Comparison of ENCODE assay signal across 9 cellular contexts in the genomic region with DNA sequence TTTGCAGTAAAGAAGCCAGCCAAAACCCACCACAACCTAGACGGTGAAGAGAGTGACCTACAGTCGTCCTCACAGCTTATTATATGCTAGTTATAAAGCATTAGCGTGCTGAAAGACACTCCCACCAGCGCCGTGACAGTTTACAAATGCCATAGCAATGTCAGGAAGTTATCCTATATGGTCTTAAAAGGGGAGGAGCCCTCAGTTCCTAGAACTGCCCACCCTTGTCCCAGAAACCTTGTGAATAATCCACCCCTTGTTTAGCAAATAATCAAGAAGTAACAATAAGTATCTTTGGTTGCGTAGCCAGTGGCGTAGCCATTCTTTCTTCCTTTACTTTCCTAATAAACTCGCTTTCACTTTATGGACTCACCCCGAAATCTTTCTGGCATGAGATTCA.
DNase-seq lines count a peak whose midpoint lies in the region; ATAC-seq and TF ChIP-seq lines count a peak whose summit lies in the region.
"Had no signal": no experiment of that assay in that cellular context is flagged by ENCODE, and none has a peak within 500 bp of the region (broad histone marks: within the 10 kb centered on the region; RNA-seq: fewer than 3 reads in every experiment).

No MANE protein-coding gene starts in this region.

- peak overlapping the region in 1 of 2 donors; percentile 7 for H3K4me3 ChIP-seq in left lung

- no peak for ATAC-seq in CD4-positive, alpha-beta T cell (ENCODE audit: poor library complexity)
- ATAC-seq in GM21723 (IDR thresholded peaks at IDR 0.05; ENCODE audit: unreplicated experiment) = peak; percentile 24
- no peak for ATAC-seq in central memory CD8-positive, alpha-beta T cell (replicated peaks; ENCODE audit: extremely low read depth, poor library complexity, severe bottlenecking)
- no peak for ATAC-seq in naive B cell (ENCODE audit: low read depth in 2 of 2)
- no peak for ATAC-seq in left lung
- ATAC-seq in HG03457 (IDR thresholded peaks at IDR 0.05; ENCODE audit: unreplicated experiment) = no peak
- no peak for ATAC-seq in GM18502 (IDR thresholded peaks at IDR 0.05; ENCODE audit: poor library complexity, unreplicated experiment)

- H3K4me1 ChIP-seq in left lung = no peaks in the 10 kb centered on the region

- H3K4me3 Mint-ChIP-seq in CD4-positive, alpha-beta T cell = peak overlapping the region; percentile 68
- peak overlapping the region; percentile 17 for H3K4me3 Mint-ChIP-seq in central memory CD8-positive, alpha-beta T cell
- peak overlapping the region; percentile 55 to 84 (median 76) for H3K4me3 Mint-ChIP-seq in naive B cell

- H3K4me1 Mint-ChIP-seq in CD4-positive, alpha-beta T cell (ENCODE audit: low read depth) = no peaks in the 10 kb centered on the region
- no peaks in the 10 kb centered on the region for H3K4me1 Mint-ChIP-seq in central memory CD8-positive, alpha-beta T cell
- H3K4me1 Mint-ChIP-seq in naive B cell = peaks cover 0 to 12% (median 10%) of the 10 kb centered on the region in 3 donors

- no peak overlapping the region for H3K27ac Mint-ChIP-seq in CD4-positive, alpha-beta T cell
- no peak overlapping the region for H3K27ac Mint-ChIP-seq in central memory CD8-positive, alpha-beta T cell (ENCODE audit: low read depth)
- H3K27ac Mint-ChIP-seq in naive B cell = peak overlapping the region in 3 of 6 donors; percentile 3 to 68 (median 47)

- H3K27ac ChIP-seq in CD4-positive, alpha-beta T cell (ENCODE audit: low read depth, low read length) = no peak overlapping the region
- H3K27ac ChIP-seq in left lung = no peak overlapping the region

- DNase-seq in CD4-positive, alpha-beta T cell = no peak
- no peak for DNase-seq in central memory CD8-positive, alpha-beta T cell (ENCODE audit: low spot score in 2 of 2)
- DNase-seq in naive B cell (no peak), left lung (no peak), NCI-H2196 treated with DMSO at 0.1 percent for 48 hours (lab: John Stamatoyannopoulos, UW; ENCODE audit: unreplicated experiment) (no peak)
- DNase-seq: anterior cingulate cortex had no signal

- no peaks in the 10 kb centered on the region for H3K36me3 Mint-ChIP-seq in CD4-positive, alpha-beta T cell (ENCODE audit: low read depth)
- peaks cover 2% of the 10 kb centered on the region for H3K36me3 Mint-ChIP-seq in central memory CD8-positive, alpha-beta T cell (ENCODE audit: insufficient read depth)
- H3K36me3 Mint-ChIP-seq in naive B cell = no peaks in the 10 kb centered on the region

- intact Hi-C loops in CD4-positive, alpha-beta T cell (cut with DNase I, micrococcal nuclease) = no loop called here
- intact Hi-C loops in left lung (cut with DNase I) = no loop called here

- POLR2A ChIA-PET in CD4-positive, alpha-beta T cell (lab: Charles Lee) = no interaction called here

- no peaks in the 10 kb centered on the region for H3K27me3 ChIP-seq in CD4-positive, alpha-beta T cell (ENCODE audit: control insufficient read depth, insufficient read depth, low read length)
- no peaks in the 10 kb centered on the region for H3K27me3 ChIP-seq in left lung

- no peaks in the 10 kb centered on the region for H3K9me3 ChIP-seq in CD4-positive, alpha-beta T cell (ENCODE audit: control insufficient read depth, low read length)
- H3K9me3 ChIP-seq in left lung = no peaks in the 10 kb centered on the region

- no peaks in the 10 kb centered on the region for H3K36me3 ChIP-seq in left lung

- no peak for TF ChIP-seq CTCF in CD4-positive, alpha-beta T cell (IDR thresholded peaks at IDR 0.05)
- no peak for TF ChIP-seq CTCF in left lung (IDR thresholded peaks at IDR 0.05)

- H3K27me3 Mint-ChIP-seq in CD4-positive, alpha-beta T cell = peaks cover 18% of the 10 kb centered on the region
- no peaks in the 10 kb centered on the region for H3K27me3 Mint-ChIP-seq in central memory CD8-positive, alpha-beta T cell
- H3K27me3 Mint-ChIP-seq in naive B cell = peaks cover 0 to 10% (median 0%) of the 10 kb centered on the region in 3 donors

- CTCF ChIA-PET in CD4-positive, alpha-beta T cell (lab: Charles Lee) = no interaction called here

- H3K9me3 Mint-ChIP-seq in CD4-positive, alpha-beta T cell = no peaks in the 10 kb centered on the region
- H3K9me3 Mint-ChIP-seq in central memory CD8-positive, alpha-beta T cell = no peaks in the 10 kb centered on the region
- H3K9me3 Mint-ChIP-seq in naive B cell = no peaks in the 10 kb centered on the region

Comparison
In these comparisons a context has a peak if more than half of its experiments do, and no peak if none do; other contexts are left out.
1. H3K4me3 Mint-ChIP-seq: peak in every context shown above with its lines; median percentile 76 in naive B cell; 68 in CD4-positive, alpha-beta T cell; 17 in central memory CD8-positive, alpha-beta T cell.